Comparison of ENCODE assay signal across 28 cellular contexts in the genomic region with DNA sequence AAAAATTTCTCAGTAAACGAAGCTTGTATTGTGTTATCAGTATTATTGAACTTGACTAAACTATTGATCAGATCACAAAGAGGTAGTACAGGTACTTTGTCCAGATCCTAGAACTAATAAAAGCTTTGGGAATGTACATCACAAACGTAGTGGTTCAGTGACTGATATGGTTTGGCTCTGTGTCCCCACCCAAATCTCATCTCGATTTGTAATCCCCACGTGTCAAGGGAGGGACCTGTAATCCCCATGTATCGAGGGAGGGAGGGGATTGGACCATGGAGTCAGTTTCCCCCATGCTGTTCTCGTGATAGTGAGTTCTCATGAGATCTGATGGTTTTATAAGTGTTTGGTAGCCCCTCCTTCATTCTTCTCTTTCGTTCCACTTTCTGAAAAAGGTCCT.
DNase-seq lines count a peak whose midpoint lies in the region; ATAC-seq, FAIRE-seq and TF ChIP-seq lines count a peak whose summit lies in the region.
"Had no signal": no experiment of that assay in that cellular context is flagged by ENCODE, and none has a peak within 500 bp of the region (broad histone marks: within the 10 kb centered on the region; RNA-seq: fewer than 3 reads in every experiment).

No MANE protein-coding gene starts in this region.

- BruUV-seq in PC-3 (replicated peaks; lab: Mats Ljungman, UMichigan), result no TSS peak
- BruUV-seq in endothelial cell of umbilical vein (replicated peaks; lab: Mats Ljungman, UMichigan), result no TSS peak

- H3F3A ChIP-seq in PC-3 (ENCODE audit: low read length, unreplicated experiment), result no peaks in the 10 kb centered on the region

- peak overlapping the region; percentile 33; the same call in 1 of the 2 replicates for H3K9ac ChIP-seq in PC-3 (ENCODE audit: low read length)
- no peak overlapping the region for H3K9ac ChIP-seq in endothelial cell of umbilical vein (replicated peaks; ENCODE audit: extremely low read depth, insufficient read depth, low read length)
- no peak overlapping the region for H3K9ac ChIP-seq in skeletal muscle tissue (ENCODE audit: low read depth in 1 of 3, low read length in 3 of 3)

- POLR2A ChIA-PET in PC-3 (lab: Charles Lee; ENCODE audit: unreplicated experiment) (no interaction called here), endothelial cell of umbilical vein (lab: Charles Lee) (interaction anchor here (3.0 kb wide), 1 partner anchor 101 kb away, joined by 20 read pairs; a partner anchor contains a TSS)

- peaks cover 56% of the 10 kb centered on the region for H3K4me1 Mint-ChIP-seq in activated naive CD4-positive, alpha-beta T cell treated with anti-CD3 and anti-CD28 coated beads, Interleukin-2, amount 50 U/mL, for 24 hours

- peaks cover 4% of the 10 kb centered on the region for H3K36me3 Mint-ChIP-seq in activated naive CD4-positive, alpha-beta T cell treated with anti-CD3 and anti-CD28 coated beads, Interleukin-2, amount 50 U/mL, for 24 hours
- H3K36me3 Mint-ChIP-seq in activated naive CD4-positive, alpha-beta T cell treated with anti-CD3 and anti-CD28 coated beads, Interleukin-2, amount 50 U/mL, for 72 hours, result peaks cover 9 to 52% of the 10 kb centered on the region in 2 donors

- DNase-seq in activated naive CD4-positive, alpha-beta T cell treated with anti-CD3 and anti-CD28 coated beads, Interleukin-2, amount 50 U/mL, for 72 hours (ENCODE audit: low spot score in 2 of 2), result no peak
- no peak for DNase-seq in PC-3
- no peak for DNase-seq in endothelial cell of umbilical vein (ENCODE audit: low read depth, low spot score)
- no peak for DNase-seq in CD1c-positive myeloid dendritic cell (ENCODE audit: extremely low spot score)
- DNase-seq: activated CD4-positive, alpha-beta T cell treated with anti-CD3 and anti-CD28 coated beads for 1 hour; activated naive CD8-positive, alpha-beta T cell treated with anti-CD3 and anti-CD28 coated beads, Interleukin-2, amount 10 ng/mL, durations not matched to agents 7 days and 5 days; Calu3; caudate nucleus; KBM-7; left ventricle myocardium inferior; midbrain; MM.1S; NCI-H1417; NCI-H2081 treated with DMSO at 0.1 percent for 48 hours; ovary; spleen; T-helper 2 cell; upper lobe of right lung had no signal

- CTCF ChIA-PET in PC-3 (lab: Charles Lee), result no interaction called here
- CTCF ChIA-PET in endothelial cell of umbilical vein (lab: Charles Lee), result interaction anchor here (3.7 kb wide), 1 partner anchor 103 kb away, joined by 37 read pairs; no protein-coding TSS in a partner anchor

- no peaks in the 10 kb centered on the region for H3K79me2 ChIP-seq in PC-3 (ENCODE audit: low read length)
- H3K79me2 ChIP-seq in endothelial cell of umbilical vein (ENCODE audit: control insufficient read depth, insufficient read depth, low read length), result no peaks in the 10 kb centered on the region

- H3K27me3 ChIP-seq in PC-3 (ENCODE audit: low read length), result no peaks in the 10 kb centered on the region
- no peaks in the 10 kb centered on the region for H3K27me3 ChIP-seq in endothelial cell of umbilical vein (ENCODE audit: control insufficient read depth in 2 of 2, insufficient read depth in 2 of 2, low read length in 2 of 2)
- no peaks in the 10 kb centered on the region for H3K27me3 ChIP-seq in skeletal muscle tissue (ENCODE audit: control insufficient read depth in 3 of 3, insufficient read depth in 3 of 3, low read length in 3 of 3)
- H3K27me3 ChIP-seq: BLaER1 treated with 17β-estradiol and CSF1 and Interleukin-3, amounts not matched to agents 10 nM and 100 nM; ovary; spleen; upper lobe of right lung had no signal

- H3K27ac ChIP-seq in PC-3 (ENCODE audit: low read length) (peak overlapping the region; percentile 99), endothelial cell of umbilical vein (ENCODE audit: insufficient read depth, low read depth, low read length) (peak overlapping the region; percentile 99), skeletal muscle tissue (ENCODE audit: low read depth, low read length) (peak overlapping the region; percentile 91)
- H3K27ac ChIP-seq: RWPE1 had no signal

- H3K27me3 Mint-ChIP-seq in activated naive CD4-positive, alpha-beta T cell treated with anti-CD3 and anti-CD28 coated beads, Interleukin-2, amount 50 U/mL, for 24 hours, result no peaks in the 10 kb centered on the region

- peak overlapping the region; percentile 53 for H3K4me3 Mint-ChIP-seq in activated naive CD4-positive, alpha-beta T cell treated with anti-CD3 and anti-CD28 coated beads, Interleukin-2, amount 50 U/mL, for 24 hours
- H3K4me3 Mint-ChIP-seq: activated naive CD8-positive, alpha-beta T cell treated with anti-CD3 and anti-CD28 coated beads, Interleukin-2, amount 10 ng/mL, durations not matched to agents 7 days and 5 days had no signal

- no peak overlapping the region for H3K4me3 ChIP-seq in PC-3 (ENCODE audit: low read length)
- no peak overlapping the region for H3K4me3 ChIP-seq in endothelial cell of umbilical vein (replicated peaks in 1 of 3; ENCODE audit: insufficient read depth in 1 of 3, low read depth in 1 of 3, low read length in 3 of 3)
- no peak overlapping the region for H3K4me3 ChIP-seq in skeletal muscle tissue (ENCODE audit: low read length in 3 of 3)
- H3K4me3 ChIP-seq: HAP-1, left ventricle myocardium inferior, ovary, spleen, upper lobe of right lung had no signal

- H2AFZ ChIP-seq in PC-3 (ENCODE audit: low read length), result no peak overlapping the region
- H2AFZ ChIP-seq in endothelial cell of umbilical vein (ENCODE audit: low read depth, low read length), result no peak overlapping the region

- no peaks in the 10 kb centered on the region for H3K9me1 ChIP-seq in endothelial cell of umbilical vein (replicated peaks; ENCODE audit: control insufficient read depth, extremely low read depth, insufficient read depth, low read length)

- H3K36me3 ChIP-seq in PC-3 (ENCODE audit: low read depth, low read length) (no peaks in the 10 kb centered on the region), endothelial cell of umbilical vein (ENCODE audit: control insufficient read depth in 2 of 2, extremely low read depth in 1 of 2, insufficient read depth in 2 of 2, low read length in 2 of 2) (no peaks in the 10 kb centered on the region), skeletal muscle tissue (ENCODE audit: control insufficient read depth in 3 of 3, insufficient read depth in 3 of 3, low read length in 3 of 3) (no peaks in the 10 kb centered on the region)
- H3K36me3 ChIP-seq: HAP-1, left ventricle myocardium inferior, ovary, spleen, upper lobe of right lung had no signal

- peaks cover 13% of the 10 kb centered on the region for H3K9me3 Mint-ChIP-seq in activated naive CD4-positive, alpha-beta T cell treated with anti-CD3 and anti-CD28 coated beads, Interleukin-2, amount 50 U/mL, for 24 hours
- H3K9me3 Mint-ChIP-seq in activated naive CD4-positive, alpha-beta T cell treated with anti-CD3 and anti-CD28 coated beads, Interleukin-2, amount 50 U/mL, for 72 hours, result peaks cover 9 to 37% of the 10 kb centered on the region in 2 donors

- no peak for ATAC-seq in activated naive CD4-positive, alpha-beta T cell treated with anti-CD3 and anti-CD28 coated beads, Interleukin-2, amount 50 U/mL, for 72 hours
- ATAC-seq in PC-3 (no peak), GM19397 (IDR thresholded peaks at IDR 0.05; ENCODE audit: unreplicated experiment) (no peak), GM21619 (IDR thresholded peaks at IDR 0.05; ENCODE audit: unreplicated experiment) (no peak)
- ATAC-seq: naive thymus-derived CD4-positive, alpha-beta T cell; SK-N-SH treated with all-trans-retinoic acid at 6 μM for 48 hours; upper lobe of right lung had no signal

- H4K20me1 ChIP-seq in PC-3 (ENCODE audit: low read length) (no peaks in the 10 kb centered on the region), endothelial cell of umbilical vein (replicated peaks; ENCODE audit: control insufficient read depth, extremely low read depth, insufficient read depth, low read length) (no peaks in the 10 kb centered on the region)
- H4K20me1 ChIP-seq: BLaER1 treated with 17β-estradiol and CSF1 and Interleukin-3, amounts not matched to agents 10 nM and 100 nM had no signal

- peaks cover 40% of the 10 kb centered on the region for H3K4me1 ChIP-seq in PC-3 (ENCODE audit: insufficient read depth, low read length)
- H3K4me1 ChIP-seq in endothelial cell of umbilical vein (ENCODE audit: control insufficient read depth, extremely low read depth, insufficient read depth, low read length), result peaks cover 24% of the 10 kb centered on the region
- peaks cover 4 to 11% (median 10%) of the 10 kb centered on the region in 3 donors for H3K4me1 ChIP-seq in skeletal muscle tissue (ENCODE audit: control insufficient read depth in 3 of 3, insufficient read depth in 3 of 3, low read length in 3 of 3)

- dilution Hi-C loops in endothelial cell of umbilical vein (cut with MboI; ENCODE audit: extremely low pct_ligation_motif_present, low sequenced_read_pairs), result loop anchor here (5.0 kb wide), 1 partner anchor 100 kb away; a partner anchor contains a TSS

- H3K9me2 ChIP-seq in PC-3 (replicated peaks; ENCODE audit: low read length), result no peaks in the 10 kb centered on the region

- FAIRE-seq in endothelial cell of umbilical vein (lab: Jason Lieb, UNC), result no peak
- FAIRE-seq: GM18507 had no signal

- TF ChIP-seq POLR2A in endothelial cell of umbilical vein (IDR thresholded peaks at IDR 0.05; ENCODE audit: low read depth, low read length), result no peak

- H3K9me3 ChIP-seq in PC-3 (ENCODE audit: low read length) (no peaks in the 10 kb centered on the region), endothelial cell of umbilical vein (replicated peaks; ENCODE audit: control insufficient read depth, insufficient read depth, low read length) (no peaks in the 10 kb centered on the region), skeletal muscle tissue (ENCODE audit: control insufficient read depth in 3 of 3, low read length in 3 of 3) (no peaks in the 10 kb centered on the region)
- H3K9me3 ChIP-seq: HAP-1, left ventricle myocardium inferior, ovary, upper lobe of right lung had no signal

- H3K27ac Mint-ChIP-seq in activated naive CD4-positive, alpha-beta T cell treated with anti-CD3 and anti-CD28 coated beads, Interleukin-2, amount 50 U/mL, for 24 hours, result peak overlapping the region; percentile 95
- no peak overlapping the region for H3K27ac Mint-ChIP-seq in activated naive CD4-positive, alpha-beta T cell treated with anti-CD3 and anti-CD28 coated beads, Interleukin-2, amount 50 U/mL, for 72 hours

- intact Hi-C loops in PC-3 (cut with micrococcal nuclease) (loop anchor here (5.0 kb wide), 1 partner anchor 50 kb away; no protein-coding TSS in a partner anchor), endothelial cell of umbilical vein (cut with micrococcal nuclease) (loop anchor here (5.0 kb wide), 1 partner anchor 875 kb away; a partner anchor contains a TSS)

- peak overlapping the region; percentile 88; the same call in 1 of the 2 replicates for H3K4me2 ChIP-seq in PC-3 (ENCODE audit: low read length)
- H3K4me2 ChIP-seq in endothelial cell of umbilical vein (ENCODE audit: insufficient read depth, low read length), result peak overlapping the region; percentile 76

- TF ChIP-seq CTCF in PC-3 (conservative IDR thresholded peaks at IDR 0.05; ENCODE audit: low read depth, low read length) (no peak), endothelial cell of umbilical vein (IDR thresholded peaks at IDR 0.05; ENCODE audit: extremely low read depth in 1 of 2, insufficient read depth in 1 of 2, low read depth in 1 of 2, low read length in 2 of 2) (no peak)
